ENCODE assay signal across 8 cellular contexts in genomic region chr9:19925674-19926503, GRCh38.
DNase-seq lines count a peak whose midpoint lies in the region; ATAC-seq and TF ChIP-seq lines count a peak whose summit lies in the region.

No MANE protein-coding gene starts in this region.

- peak overlapping the region; percentile 91 for H2AFZ ChIP-seq in KMS-11 (ENCODE audit: low read depth)

- H3K27ac ChIP-seq in KMS-11, result no peak overlapping the region
- H3K27ac ChIP-seq in RWPE2 (ENCODE audit: poor library complexity, severe bottlenecking), result no peak overlapping the region
- no peak overlapping the region for H3K27ac ChIP-seq in testis

- peak overlapping the region; percentile 67; the same call in 1 of the 2 replicates for H3K4me2 ChIP-seq in KMS-11

- peaks cover 6% of the 10 kb centered on the region for H3K4me1 ChIP-seq in KMS-11 (ENCODE audit: low read depth, poor library complexity, severe bottlenecking)
- no peaks in the 10 kb centered on the region for H3K4me1 ChIP-seq in RWPE2 (ENCODE audit: insufficient read depth, poor library complexity, severe bottlenecking)
- H3K4me1 ChIP-seq in testis, result peaks cover 5% of the 10 kb centered on the region

- WGBS in testis, 2 donors, result 0 to 1% methylated on average over 20 of the region's 20 CpGs

- H3K36me3 ChIP-seq in KMS-11 (ENCODE audit: insufficient read depth) (no peaks in the 10 kb centered on the region), RWPE2 (ENCODE audit: low read depth) (no peaks in the 10 kb centered on the region), testis (ENCODE audit: low read depth, missing control alignments) (no peaks in the 10 kb centered on the region)

- no peaks in the 10 kb centered on the region for H3K27me3 ChIP-seq in KMS-11 (ENCODE audit: insufficient read depth, low read depth)
- H3K27me3 ChIP-seq in RWPE2 (ENCODE audit: insufficient read depth, poor library complexity, severe bottlenecking), result peaks cover 3% of the 10 kb centered on the region
- no peaks in the 10 kb centered on the region for H3K27me3 ChIP-seq in testis

- DNase-seq in Daoy (ENCODE audit: low read depth), result peak; percentile 67
- DNase-seq in RWPE2 (ENCODE audit: low spot score), result peak; percentile 68
- peak; percentile 29 to 64 (median 45) for DNase-seq in activated naive CD4-positive, alpha-beta T cell (lab: John Stamatoyannopoulos, UW)
- peak; percentile 74 for DNase-seq in germinal center (ENCODE audit: low spot score)
- DNase-seq in omental fat pad (ENCODE audit: low spot score), result no peak
- DNase-seq in testis, result peak; percentile 85

- no peaks in the 10 kb centered on the region for H3K9me3 ChIP-seq in RWPE2 (ENCODE audit: severe bottlenecking)
- H3K9me3 ChIP-seq in testis, result no peaks in the 10 kb centered on the region

- no peaks in the 10 kb centered on the region for H4K20me1 ChIP-seq in KMS-11 (ENCODE audit: insufficient read depth)

- H3K79me2 ChIP-seq in KMS-11 (ENCODE audit: insufficient read depth, low read depth), result no peaks in the 10 kb centered on the region

- TF ChIP-seq CTCF in KMS-11 (conservative IDR thresholded peaks at IDR 0.05; ENCODE audit: low read depth, low read length), result peak; percentile 95
- TF ChIP-seq CTCF in RWPE2 (IDR thresholded peaks at IDR 0.05; ENCODE audit: poor library complexity, severe bottlenecking), result peak; percentile 95
- TF ChIP-seq CTCF in omental fat pad (IDR thresholded peaks at IDR 0.05), result peak in 2 of 3 donors; percentile 19 to 86
- TF ChIP-seq CTCF in testis (IDR thresholded peaks at IDR 0.05), result peak; percentile 79 to 94 (median 94)

- ATAC-seq in GM21737 (IDR thresholded peaks at IDR 0.05; ENCODE audit: unreplicated experiment), result peak; percentile 95
- ATAC-seq in RWPE2 (ENCODE audit: low read depth), result peak; percentile 82
- ATAC-seq in omental fat pad (ENCODE audit: low FRiP score), result peak; percentile 96

- H3K4me3 ChIP-seq in KMS-11 (IDR thresholded peaks at IDR 0.05; ENCODE audit: insufficient read depth, low read depth, low read length) (no peak overlapping the region), RWPE2 (ENCODE audit: severe bottlenecking) (no peak overlapping the region), testis (peak overlapping the region; percentile 32 to 43)

- intact Hi-C loops in testis (cut with DNase I; ENCODE audit: low total_unique reads), result loop anchor here (10.0 kb wide), 2 partner anchors 709 to 1019 kb away; no protein-coding TSS in a partner anchor

- TF ChIP-seq POLR2A in testis (IDR thresholded peaks at IDR 0.05), result no peak

- H3K9ac ChIP-seq in KMS-11, result no peak overlapping the region

Comparison
In these comparisons a context has a peak if more than half of its experiments do, and no peak if none do; other contexts are left out.
1. H3K4me3 ChIP-seq: peak in testis (2 of 2); none in KMS-11 (single experiment) and RWPE2 (single experiment).
2. Peak in every context shown above with its lines, with median percentiles within 50 percentile points of each other: ATAC-seq and CTCF ChIP-seq.